Comparison of ENCODE assay signal across 8 cellular contexts in genomic region chr11:75706260-75706729, GRCh38. TPM values are rescaled to one million over a fixed set of nuclear protein-coding genes. Genes with fewer than 3 reads are reported as not detected.
DNase-seq lines count a peak whose midpoint lies in the region; ATAC-seq, FAIRE-seq and TF ChIP-seq lines count a peak whose summit lies in the region.

No MANE protein-coding gene starts in this region.

- H3K9ac ChIP-seq in astrocyte (ENCODE audit: low read length) = no peak overlapping the region

- H4K20me1 ChIP-seq in astrocyte (ENCODE audit: insufficient read depth, low read length) (no peaks in the 10 kb centered on the region), hepatocyte (ENCODE audit: insufficient read depth, poor library complexity, severe bottlenecking) (no peaks in the 10 kb centered on the region)

- H3K9me3 Mint-ChIP-seq in T-helper 2 cell treated with Interferon-gamma antibody and Interleukin-4, amounts not matched to agents 5 μg/mL and 100 μg/mL, for 36 hours = no peaks in the 10 kb centered on the region
- peaks cover 13% of the 10 kb centered on the region for H3K9me3 Mint-ChIP-seq in astrocyte (ENCODE audit: unreplicated experiment)

- H3K27me3 Mint-ChIP-seq in T-helper 2 cell treated with Interferon-gamma antibody and Interleukin-4, amounts not matched to agents 5 μg/mL and 100 μg/mL, for 36 hours (ENCODE audit: low read depth) = peaks cover 14% of the 10 kb centered on the region
- H3K27me3 Mint-ChIP-seq in astrocyte (ENCODE audit: low read depth, unreplicated experiment) = peaks cover 14% of the 10 kb centered on the region

- H3K4me1 ChIP-seq in astrocyte (ENCODE audit: insufficient read depth, low read length) (peaks cover 5% of the 10 kb centered on the region), hepatocyte (ENCODE audit: insufficient read depth) (no peaks in the 10 kb centered on the region)

- FAIRE-seq in astrocyte (lab: Jason Lieb, UNC) = no peak

- no peaks in the 10 kb centered on the region for H3K36me3 Mint-ChIP-seq in T-helper 2 cell treated with Interferon-gamma antibody and Interleukin-4, amounts not matched to agents 5 μg/mL and 100 μg/mL, for 36 hours (ENCODE audit: low read depth)
- H3K36me3 Mint-ChIP-seq in astrocyte (ENCODE audit: low read depth, unreplicated experiment) = no peaks in the 10 kb centered on the region

- peaks cover 2% of the 10 kb centered on the region for H3K27me3 ChIP-seq in astrocyte (ENCODE audit: insufficient read depth, low read length)
- no peaks in the 10 kb centered on the region for H3K27me3 ChIP-seq in hepatocyte

- no peak overlapping the region for H3K27ac Mint-ChIP-seq in T-helper 2 cell treated with Interferon-gamma antibody and Interleukin-4, amounts not matched to agents 5 μg/mL and 100 μg/mL, for 36 hours
- no peak overlapping the region for H3K27ac Mint-ChIP-seq in astrocyte (ENCODE audit: unreplicated experiment)

- no peaks in the 10 kb centered on the region for H3K9me2 ChIP-seq in hepatocyte (replicated peaks; ENCODE audit: insufficient read depth)

- H3K79me2 ChIP-seq in astrocyte (ENCODE audit: insufficient read depth, low read length) (no peaks in the 10 kb centered on the region), hepatocyte (no peaks in the 10 kb centered on the region)

- WGBS in hepatocyte (ENCODE audit: low lambda C conversion rate, missing lambda C conversion rate) = 20% methylated on average over 16 of the region's 17 CpGs

- peak overlapping the region; percentile 33 for H3K4me2 ChIP-seq in astrocyte (ENCODE audit: low read length)
- H3K4me2 ChIP-seq in hepatocyte = no peak overlapping the region

- ATAC-seq in GM19035 (IDR thresholded peaks at IDR 0.05; ENCODE audit: unreplicated experiment) = peak; percentile 55
- ATAC-seq in GM18517 (IDR thresholded peaks at IDR 0.05; ENCODE audit: unreplicated experiment) = no peak

- H3K36me3 ChIP-seq in astrocyte (ENCODE audit: insufficient read depth, low read length) = no peaks in the 10 kb centered on the region
- no peaks in the 10 kb centered on the region for H3K36me3 ChIP-seq in hepatocyte (replicated peaks; ENCODE audit: insufficient read depth, low read depth)

- H3K27ac ChIP-seq in astrocyte (ENCODE audit: low read depth, low read length) (no peak overlapping the region), hepatocyte (no peak overlapping the region)

- peak; percentile 73 for DNase-seq in ACHN
- peak; percentile 77 for DNase-seq in NCI-H146 treated with DMSO at 0.1 percent for 48 hours (lab: John Stamatoyannopoulos, UW; ENCODE audit: unreplicated experiment)
- DNase-seq in T-helper 2 cell treated with Interferon-gamma antibody and Interleukin-4, amounts not matched to agents 5 μg/mL and 100 μg/mL, for 36 hours (ENCODE audit: low spot score) = peak; percentile 53
- DNase-seq in astrocyte (ENCODE audit: low read depth) = peak; percentile 41
- DNase-seq in hepatocyte (ENCODE audit: low spot score) = peak; percentile 81
- DNase-seq in skeletal muscle cell (ENCODE audit: low read depth) = peak; percentile 18

- TF ChIP-seq CTCF in astrocyte (IDR thresholded peaks at IDR 0.05; ENCODE audit: insufficient read depth, low read depth, low read length) (peak; percentile 74), hepatocyte (IDR thresholded peaks at IDR 0.05; ENCODE audit: poor library complexity) (peak; percentile 85)

- in situ Hi-C loops in ACHN (cut with HindIII; ENCODE audit: low pct_ligation_motif_present, low pct_unique_long_range_greater_than_20kb, low sequenced_read_pairs) = no loop called here

- no peaks in the 10 kb centered on the region for H3K9me3 ChIP-seq in astrocyte (ENCODE audit: insufficient read depth, low read depth, low read length)
- H3K9me3 ChIP-seq in hepatocyte (ENCODE audit: low read depth) = no peaks in the 10 kb centered on the region

- H2AFZ ChIP-seq in astrocyte (ENCODE audit: low read depth, low read length) (peak overlapping the region; percentile 28), hepatocyte (no peak overlapping the region)

- H3K4me3 ChIP-seq in astrocyte (ENCODE audit: insufficient read depth, low read depth, low read length) = no peak overlapping the region
- H3K4me3 ChIP-seq in hepatocyte = no peak overlapping the region
- no peak overlapping the region for H3K4me3 ChIP-seq in skeletal muscle cell (ENCODE audit: low read depth, low read length)

- H3K4me1 Mint-ChIP-seq in T-helper 2 cell treated with Interferon-gamma antibody and Interleukin-4, amounts not matched to agents 5 μg/mL and 100 μg/mL, for 36 hours (ENCODE audit: low read depth) = peaks cover 6% of the 10 kb centered on the region
- no peaks in the 10 kb centered on the region for H3K4me1 Mint-ChIP-seq in astrocyte (ENCODE audit: low read depth, unreplicated experiment)

- H3K4me3 Mint-ChIP-seq in T-helper 2 cell treated with Interferon-gamma antibody and Interleukin-4, amounts not matched to agents 5 μg/mL and 100 μg/mL, for 36 hours = no peak overlapping the region
- no peak overlapping the region for H3K4me3 Mint-ChIP-seq in astrocyte (ENCODE audit: unreplicated experiment)

RNA-seq across cellular contexts. Expression of gene MOGAT2, which starts 11.3 kb away (rescaled TPM):
- total RNA-seq in astrocyte = not detected in 2 replicates
- 2.4 and 3.2 TPM in 2 replicates for total RNA-seq in hepatocyte
- 0.84 and 2.9 TPM in 2 replicates for polyA plus RNA-seq in hepatocyte

RNA-seq across cellular contexts. Expression of gene MAP6, which starts 37.5 kb away (rescaled TPM):
- total RNA-seq in astrocyte = 3.0 and 3.9 TPM in 2 replicates
- total RNA-seq in hepatocyte = 2.2 and 3.8 TPM in 2 replicates
- 4.4 and 6.4 TPM in 2 replicates for polyA plus RNA-seq in hepatocyte

Comparison
In these comparisons a context has a peak if more than half of its experiments do, and no peak if none do; other contexts are left out.
1. DNase-seq: peak in every context shown above with its lines; median percentile 81 in hepatocyte; 77 in NCI-H146 treated with DMSO at 0.1 percent for 48 hours; 73 in ACHN; 53 in T-helper 2 cell treated with Interferon-gamma antibody and Interleukin-4, amounts not matched to agents 5 μg/mL and 100 μg/mL, for 36 hours; 41 in astrocyte; 18 in skeletal muscle cell.